21 cellular contexts compared by ENCODE assay signal in genomic region chr16:72199938-72200337, GRCh38. TPM values are rescaled to one million over a fixed set of nuclear protein-coding genes. Genes with fewer than 3 reads are reported as not detected.
"Had no signal": no experiment of that assay in that cellular context is flagged by ENCODE, and none has a peak within 500 bp of the region (broad histone marks: within the 10 kb centered on the region; RNA-seq: fewer than 3 reads in every experiment).

No MANE protein-coding gene starts in this region.

- ATAC-seq: activated CD4-positive, alpha-beta T cell treated with anti-CD3 and anti-CD28 coated beads for 36 hours; activated CD8-positive, alpha-beta T cell treated with anti-CD3 and anti-CD28 coated beads for 36 hours; activated T-cell treated with anti-CD3 and anti-CD28 coated beads, Interleukin-2, amount 50 U/mL, for 72 hours had no signal

- H3K27me3 ChIP-seq: adrenal gland, breast epithelium had no signal

- H3K9me3 ChIP-seq: adrenal gland, breast epithelium had no signal

- H3K4me1 ChIP-seq: breast epithelium had no signal

- H3K4me3 ChIP-seq: adrenal gland, breast epithelium had no signal

- H3K36me3 ChIP-seq: adrenal gland, breast epithelium had no signal

- DNase-seq: activated CD4-positive, alpha-beta T cell treated with anti-CD3 and anti-CD28 coated beads for 36 hours; activated CD4-positive, CD25-positive, alpha-beta regulatory T cell; activated CD8-positive, alpha-beta memory T cell treated with anti-CD3 and anti-CD28 coated beads, Interleukin-2, amount 50 U/mL, for 4 hours; activated CD8-positive, alpha-beta T cell treated with anti-CD3 and anti-CD28 coated beads for 36 hours; activated gamma-delta T cell treated with Interleukin-2 at 50 U/mL for 16 hours; activated naive CD4-positive, alpha-beta T cell treated with anti-CD3 and anti-CD28 coated beads, Interleukin-2, amount 10 ng/mL, durations not matched to agents 7 days and 5 days; activated naive CD8-positive, alpha-beta T cell treated with anti-CD3 and anti-CD28 coated beads, Interleukin-2, amount 10 ng/mL, durations not matched to agents 7 days and 5 days; activated T-cell treated with anti-CD3 and anti-CD28 coated beads, Interleukin-2, amount 50 U/mL, for 72 hours; Kasumi-1; KBM-7; NCI-H1105 treated with DMSO at 0.1 percent for 48 hours; NCI-H1436 treated with DMSO at 0.1 percent for 48 hours; NCI-H1930; NCI-H524 treated with DMSO at 0.1 percent for 48 hours; NCI-H748 treated with DMSO at 0.1 percent for 48 hours; SIG-M5; T-helper 1 cell had no signal

- H3K27ac ChIP-seq: breast epithelium, VCaP had no signal

RNA-seq across cellular contexts. Expression of gene PMFBP1, which starts 28.0 kb away (rescaled TPM):
- total RNA-seq: activated T-helper 2 cell treated with anti-CD3 and anti-CD28 coated beads, Interferon-gamma antibody, Interleukin-2, Interleukin-4, amounts not matched to agents 10 μg/mL and 5 μg/mL and 100 μg/mL, durations not matched to agents 14 hours and 24 hours and 36 hours had no signal
